In the genomic region with DNA sequence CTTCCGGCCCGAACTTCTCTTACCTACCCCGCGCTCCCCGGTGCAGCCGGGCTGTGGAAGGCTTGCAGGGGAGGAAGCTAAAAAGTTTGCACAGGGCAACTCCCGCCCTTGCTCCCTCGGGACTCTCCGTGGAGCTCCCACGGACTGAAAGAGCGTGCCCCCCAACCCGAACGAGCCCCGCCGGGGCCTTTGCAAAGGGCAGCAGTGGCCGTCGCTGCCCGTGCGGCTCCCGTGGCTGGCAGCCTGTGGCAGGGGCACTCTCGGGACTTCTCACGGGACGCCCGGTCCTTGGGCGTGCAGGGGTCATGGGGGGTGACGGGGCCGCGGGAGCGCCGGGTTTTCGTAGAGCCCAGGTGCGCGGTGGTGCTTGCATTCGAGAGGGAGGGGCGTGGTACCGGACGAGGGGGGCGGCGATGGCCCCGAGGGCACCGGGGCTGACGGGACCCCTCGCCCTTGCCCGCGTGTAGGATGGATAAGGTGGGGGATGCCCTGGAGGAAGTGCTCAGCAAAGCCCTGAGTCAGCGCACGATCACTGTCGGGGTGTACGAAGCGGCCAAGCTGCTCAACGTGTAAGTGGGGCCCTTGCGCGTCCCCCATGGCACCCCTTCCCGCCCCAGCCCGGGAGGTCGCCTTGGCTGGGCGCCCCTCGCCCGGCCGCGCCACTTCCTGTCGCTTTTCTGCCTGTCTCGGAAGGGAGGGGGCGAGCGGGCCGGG, we compare ENCODE assay signal across 8 cellular contexts. TPM values are rescaled to one million over a fixed set of nuclear protein-coding genes. Genes with fewer than 3 reads are reported as not detected.
DNase-seq lines count a peak whose midpoint lies in the region; ATAC-seq lines count a peak whose summit lies in the region.

No MANE protein-coding gene starts in this region.

- peaks cover 11% of the 10 kb centered on the region for H3K36me3 ChIP-seq in ES-I3 (ENCODE audit: insufficient read depth, low read length)

- ATAC-seq in GM21786 (IDR thresholded peaks at IDR 0.05; ENCODE audit: unreplicated experiment) (peak; percentile 10), HG03565 (IDR thresholded peaks at IDR 0.05; ENCODE audit: unreplicated experiment) (no peak)

- H3K4me1 ChIP-seq in ES-I3 (ENCODE audit: insufficient read depth, low read length), result 0 out of 2 replicates have a peak, but pooled peaks cover 20% of the 10 kb centered on the region

- H3K9ac ChIP-seq in ES-I3 (ENCODE audit: low read depth, low read length), result peak overlapping the region; percentile 98

- DNase-seq in M059J (ENCODE audit: low read depth), result peak; percentile 62
- DNase-seq in activated CD4-positive, alpha-beta T cell treated with anti-CD3 and anti-CD28 coated beads, Interleukin-2, amount 50 U/mL, for 24 hours (ENCODE audit: low read depth in 1 of 2, low spot score in 1 of 2), result peak; percentile 32 to 34
- peak; percentile 43 for DNase-seq in effector CD8-positive, alpha-beta T cell (lab: John Stamatoyannopoulos, UW)
- DNase-seq in mesenteric fat pad (ENCODE audit: low spot score), result peak; percentile 91
- peak; percentile 53 for DNase-seq in stimulated activated CD8-positive, alpha-beta memory T cell treated with anti-CD3 and anti-CD28 coated beads, Interleukin-4, amount 100 ng/mL, for 24 hours (ENCODE audit: low read depth)

- no peaks in the 10 kb centered on the region; the same call in 1 of the 2 replicates for H3K9me3 ChIP-seq in ES-I3 (ENCODE audit: control insufficient read depth, insufficient read depth, low read length)

RNA-seq across cellular contexts. Expression of gene GADD45A, which starts 0.7 kb away (rescaled TPM):
- 46.6 and 48.8 TPM in 2 replicates for total RNA-seq in M059J (2014; rRNA removed; shearing (Covaris generic))
- total RNA-seq in mesenteric fat pad, result 110 TPM

Comparison
In these comparisons a context has a peak if more than half of its experiments do, and no peak if none do; other contexts are left out.
1. DNase-seq: peak in every context shown above with its lines; median percentile 91 in mesenteric fat pad; 62 in M059J; 53 in stimulated activated CD8-positive, alpha-beta memory T cell treated with anti-CD3 and anti-CD28 coated beads, Interleukin-4, amount 100 ng/mL, for 24 hours; 43 in effector CD8-positive, alpha-beta T cell; 33 in activated CD4-positive, alpha-beta T cell treated with anti-CD3 and anti-CD28 coated beads, Interleukin-2, amount 50 U/mL, for 24 hours.